In the genomic region with DNA sequence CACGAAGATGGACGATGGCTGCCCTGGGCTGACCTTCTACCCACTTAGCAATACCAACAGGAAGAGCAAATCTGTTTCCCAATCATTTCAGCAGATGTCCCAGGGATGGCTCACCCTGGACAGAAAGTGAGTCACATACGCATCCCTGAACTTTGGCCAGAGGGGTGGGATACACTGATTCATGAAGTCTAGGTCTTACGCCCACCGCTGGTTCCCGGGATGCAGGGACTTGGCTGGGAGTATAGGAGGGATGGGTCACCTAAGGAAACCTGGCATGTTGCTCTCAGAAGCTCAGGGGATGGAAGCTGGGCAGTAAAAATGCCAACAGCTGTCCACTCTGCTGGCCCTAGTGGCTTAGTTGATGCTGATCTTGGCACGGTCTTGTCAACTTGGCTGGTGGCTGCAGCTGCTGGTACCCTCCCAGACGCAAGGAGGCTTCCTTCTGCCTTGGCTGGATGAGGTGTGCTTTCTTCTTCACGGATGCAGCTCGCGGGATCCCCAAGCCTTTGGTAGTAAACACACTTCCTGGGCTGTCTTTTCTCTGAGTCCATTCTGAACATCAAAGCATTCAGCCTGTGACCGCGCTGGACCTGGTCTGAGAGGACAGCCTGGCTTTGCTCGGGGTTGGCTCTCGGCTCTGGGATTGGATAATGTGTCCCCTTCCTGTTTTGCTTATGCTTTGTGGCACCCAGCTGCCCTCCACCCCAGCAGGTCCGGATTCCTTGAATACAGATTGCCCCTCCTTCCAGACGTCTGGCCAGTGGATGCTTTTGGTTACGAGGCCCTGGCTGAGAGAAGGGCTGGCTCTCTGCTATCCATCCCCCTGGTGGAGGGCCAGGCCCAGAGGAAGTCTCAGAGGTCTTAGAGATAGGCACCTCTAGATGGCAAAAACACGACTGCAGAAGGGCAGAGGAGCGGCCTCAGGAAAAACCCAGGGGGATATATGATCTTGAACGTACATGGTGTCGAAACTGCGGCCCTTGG, we compare ENCODE assay signal across 14 cellular contexts.
DNase-seq lines count a peak whose midpoint lies in the region; ATAC-seq, FAIRE-seq and TF ChIP-seq lines count a peak whose summit lies in the region.
"Had no signal": no experiment of that assay in that cellular context is flagged by ENCODE, and none has a peak within 500 bp of the region (broad histone marks: within the 10 kb centered on the region; RNA-seq: fewer than 3 reads in every experiment).

No MANE protein-coding gene starts in this region.

- peaks cover 36% of the 10 kb centered on the region for H3K4me1 Mint-ChIP-seq in HFFc6 (ENCODE audit: low read depth)
- peaks cover 46% of the 10 kb centered on the region for H3K4me1 Mint-ChIP-seq in central memory CD8-positive, alpha-beta T cell
- H3K4me1 Mint-ChIP-seq: B cell had no signal

- no peaks in the 10 kb centered on the region; the same call in 1 of the 2 replicates for H3K27me3 Mint-ChIP-seq in HFFc6 (ENCODE audit: insufficient read depth)
- no peaks in the 10 kb centered on the region for H3K27me3 Mint-ChIP-seq in central memory CD8-positive, alpha-beta T cell
- H3K27me3 Mint-ChIP-seq: B cell had no signal

- no peaks in the 10 kb centered on the region for H3K9me3 ChIP-seq in mucosa of descending colon

- peak overlapping the region; percentile 85 for H3K27ac Mint-ChIP-seq in HFFc6
- peak overlapping the region; percentile 55 for H3K27ac Mint-ChIP-seq in central memory CD8-positive, alpha-beta T cell (ENCODE audit: low read depth)
- H3K27ac Mint-ChIP-seq: B cell, brain had no signal

- H3K4me1 ChIP-seq in mucosa of descending colon (ENCODE audit: low read depth): no peaks in the 10 kb centered on the region

- DNase-seq in AG09309 (ENCODE audit: low read depth): peak; percentile 8
- peak; percentile 68 for DNase-seq in HFFc6
- DNase-seq in central memory CD8-positive, alpha-beta T cell (ENCODE audit: low spot score in 2 of 2): no peak
- no peak for DNase-seq in mucosa of descending colon
- no peak for DNase-seq in globus pallidus (ENCODE audit: low spot score)
- no peak for DNase-seq in H54 (ENCODE audit: insufficient read length, low spot score)
- DNase-seq in occipital lobe (lab: John Stamatoyannopoulos, UW): no peak
- DNase-seq: activated T-cell treated with anti-CD3 and anti-CD28 coated beads for 4 hours, midbrain, NCI-H1694 treated with DMSO at 0.1 percent for 48 hours, OCI-M1 had no signal

- ATAC-seq in central memory CD8-positive, alpha-beta T cell (replicated peaks; ENCODE audit: extremely low read depth, poor library complexity, severe bottlenecking): no peak
- ATAC-seq in mucosa of descending colon (peak; percentile 43), HG03442 (IDR thresholded peaks at IDR 0.05; ENCODE audit: unreplicated experiment) (no peak)

- no peak for FAIRE-seq in H54 (lab: Jason Lieb, UNC)

- H3K9me3 Mint-ChIP-seq in HFFc6: no peaks in the 10 kb centered on the region
- H3K9me3 Mint-ChIP-seq in central memory CD8-positive, alpha-beta T cell: no peaks in the 10 kb centered on the region
- H3K9me3 Mint-ChIP-seq: brain had no signal

- no peak for TF ChIP-seq POLR2A in H54 (IDR thresholded peaks at IDR 0.05; ENCODE audit: low read depth, low read length)

- no peaks in the 10 kb centered on the region for H3K36me3 ChIP-seq in mucosa of descending colon (ENCODE audit: low read depth)

- TF ChIP-seq CTCF in AG09309 (IDR thresholded peaks at IDR 0.05; ENCODE audit: control insufficient read depth, insufficient read depth, low read depth, low read length, missing control alignments): no peak
- peak; percentile 10; the same call in 1 of the 2 replicates for TF ChIP-seq CTCF in HFFc6 (IDR thresholded peaks at IDR 0.05)
- TF ChIP-seq CTCF in mucosa of descending colon (IDR thresholded peaks at IDR 0.05): no peak

- H3K4me3 Mint-ChIP-seq in HFFc6: peak overlapping the region; percentile 75
- H3K4me3 Mint-ChIP-seq in central memory CD8-positive, alpha-beta T cell: peak overlapping the region; percentile 13
- H3K4me3 Mint-ChIP-seq: B cell, brain had no signal

- H3K4me3 ChIP-seq in AG09309 (ENCODE audit: control insufficient read depth, low read depth, low read length) (no peak overlapping the region), mucosa of descending colon (no peak overlapping the region)

- H3K36me3 Mint-ChIP-seq in HFFc6 (ENCODE audit: low read depth): no peaks in the 10 kb centered on the region
- H3K36me3 Mint-ChIP-seq in central memory CD8-positive, alpha-beta T cell (ENCODE audit: insufficient read depth): peaks cover 12% of the 10 kb centered on the region
- H3K36me3 Mint-ChIP-seq: brain had no signal

- intact Hi-C loops in mucosa of descending colon (cut with DNase I, micrococcal nuclease): no loop called here

Comparison
In these comparisons a context has a peak if more than half of its experiments do, and no peak if none do; other contexts are left out.
1. DNase-seq: peak in AG09309 (single experiment) and HFFc6 (single experiment); none in central memory CD8-positive, alpha-beta T cell (0 of 2), mucosa of descending colon (0 of 3), globus pallidus (single experiment), H54 (single experiment) and occipital lobe (single experiment).